Comparison of ENCODE assay signal across 20 cellular contexts in genomic region chr10:30709229-30709628, GRCh38.
A peak's percentile ranks its signal among the peaks of the same experiment; 100 is the strongest.
DNase-seq lines count a peak whose midpoint lies in the region; ATAC-seq and TF ChIP-seq lines count a peak whose summit lies in the region.
"Had no signal": no experiment of that assay in that cellular context is flagged by ENCODE, and none has a peak within 500 bp of the region (broad histone marks: within the 10 kb centered on the region; RNA-seq: fewer than 3 reads in every experiment).

No MANE protein-coding gene starts in this region.

- H3K27ac ChIP-seq in uterus (no peak overlapping the region), gastroesophageal sphincter (no peak overlapping the region)
- H3K27ac ChIP-seq: 22Rv1, breast epithelium, skin epidermis, upper lobe of left lung had no signal

- H3K27ac Mint-ChIP-seq in WTC11, result no peak overlapping the region; the same call in 1 of the 2 replicates
- H3K27ac Mint-ChIP-seq: dendritic cell treated with granulocyte-macrophage colony-stimulating factor and Interleukin-4, amounts not matched to agents 40 ng/mL and 50 ng/mL, for 4 days had no signal

- intact Hi-C loops in uterus (cut with DNase I; ENCODE audit: low total_unique reads), result no loop called here

- H3K36me3 Mint-ChIP-seq in WTC11, result peaks cover 18% of the 10 kb centered on the region

- POLR2A ChIA-PET in WTC11 (lab: Charles Lee), result no interaction called here

- H3K27me3 ChIP-seq in kidney epithelial cell (ENCODE audit: control insufficient read depth, insufficient read depth, low read length) (no peaks in the 10 kb centered on the region), uterus (no peaks in the 10 kb centered on the region), gastroesophageal sphincter (peaks cover 7% of the 10 kb centered on the region)
- H3K27me3 ChIP-seq: breast epithelium, upper lobe of left lung had no signal

- H3K27me3 Mint-ChIP-seq in WTC11 (ENCODE audit: low read depth), result peaks cover 4% of the 10 kb centered on the region; the same call in 1 of the 2 replicates
- H3K27me3 Mint-ChIP-seq: stimulated activated naive CD8-positive, alpha-beta T cell treated with anti-CD3 and anti-CD28 coated beads, Interleukin-15, amount 100 ng/mL, for 72 hours had no signal

- peaks cover 14% of the 10 kb centered on the region for H3K9me3 Mint-ChIP-seq in WTC11

- TF ChIP-seq POLR2A in uterus (IDR thresholded peaks at IDR 0.05), result no peak
- no peak for TF ChIP-seq POLR2A in gastroesophageal sphincter (IDR thresholded peaks at IDR 0.05)

- 92% methylated on average over 8 of the region's 10 CpGs; no CpG with 5 or more reads in 1 of the 2 donors for WGBS in gastroesophageal sphincter (ENCODE audit: low coverage in 1 of 2), 2 donors

- no peaks in the 10 kb centered on the region for H3K36me3 ChIP-seq in kidney epithelial cell (ENCODE audit: control insufficient read depth, insufficient read depth, low read length)
- H3K36me3 ChIP-seq in uterus, result no peaks in the 10 kb centered on the region
- no peaks in the 10 kb centered on the region for H3K36me3 ChIP-seq in gastroesophageal sphincter
- H3K36me3 ChIP-seq: breast epithelium, upper lobe of left lung had no signal

- TF ChIP-seq EP300 in gastroesophageal sphincter (IDR thresholded peaks at IDR 0.05), result no peak

- H3K9me3 ChIP-seq in uterus, result no peaks in the 10 kb centered on the region
- peaks cover 0 to 8% (median 0%) of the 10 kb centered on the region in 3 donors for H3K9me3 ChIP-seq in gastroesophageal sphincter
- H3K9me3 ChIP-seq: breast epithelium had no signal

- CTCF ChIA-PET in WTC11 (lab: Charles Lee), result interaction anchor here (0.6 to 2.1 kb wide), 11 partner anchors 10 to 844 kb away, joined by 3 to 14 read pairs (median 6); no protein-coding TSS in a partner anchor

- H3K4me3 ChIP-seq in kidney epithelial cell (ENCODE audit: low read depth, low read length) (no peak overlapping the region), uterus (no peak overlapping the region), gastroesophageal sphincter (no peak overlapping the region)
- H3K4me3 ChIP-seq: breast epithelium, skin epidermis, upper lobe of left lung had no signal

- H3K4me3 Mint-ChIP-seq in WTC11, result no peak overlapping the region
- H3K4me3 Mint-ChIP-seq: dendritic cell treated with granulocyte-macrophage colony-stimulating factor and Interleukin-4, amounts not matched to agents 40 ng/mL and 50 ng/mL, for 4 days; stimulated activated naive CD8-positive, alpha-beta T cell treated with anti-CD3 and anti-CD28 coated beads, Interleukin-15, amount 100 ng/mL, for 72 hours had no signal

- H3K4me1 ChIP-seq in uterus (no peaks in the 10 kb centered on the region), gastroesophageal sphincter (no peaks in the 10 kb centered on the region)
- H3K4me1 ChIP-seq: breast epithelium, upper lobe of left lung had no signal

- TF ChIP-seq CTCF in GM12873 (IDR thresholded peaks at IDR 0.05; ENCODE audit: insufficient read depth, low read depth, low read length, missing control alignments), result peak; percentile 40
- no peak for TF ChIP-seq CTCF in WTC11 (IDR thresholded peaks at IDR 0.05)
- TF ChIP-seq CTCF in kidney epithelial cell (IDR thresholded peaks at IDR 0.05; ENCODE audit: insufficient read depth, low read length, poor library complexity, severe bottlenecking), result peak; percentile 6
- no peak for TF ChIP-seq CTCF in uterus (IDR thresholded peaks at IDR 0.05)
- no peak for TF ChIP-seq CTCF in gastroesophageal sphincter (IDR thresholded peaks at IDR 0.05)

- peaks cover 28% of the 10 kb centered on the region for H3K4me1 Mint-ChIP-seq in WTC11

- DNase-seq in DMS53 (lab: John Stamatoyannopoulos, UW), result peak; percentile 10
- DNase-seq in DMS53 treated with DMSO at 0.1 percent for 48 hours (lab: John Stamatoyannopoulos, UW; ENCODE audit: unreplicated experiment), result no peak
- DNase-seq in WTC11 (ENCODE audit: low spot score), result no peak
- no peak for DNase-seq in kidney epithelial cell (ENCODE audit: low read depth)
- no peak for DNase-seq in uterus
- DNase-seq in hypothalamus (lab: John Stamatoyannopoulos, UW), result no peak
- DNase-seq: foreskin melanocyte; left cardiac atrium; NCI-H526; SIG-M5; stimulated activated CD4-positive, alpha-beta T cell treated with anti-CD3 and anti-CD28 coated beads, Interleukin-2, amount 100 ng/mL, for 48 hours; stimulated activated naive CD8-positive, alpha-beta T cell treated with anti-CD3 and anti-CD28 coated beads, Interleukin-15, amount 100 ng/mL, for 72 hours; T-helper 1 cell; upper lobe of left lung had no signal

- ATAC-seq in WTC11, result peak; percentile 76
- no peak for ATAC-seq in gastroesophageal sphincter
- ATAC-seq: left cardiac atrium; stimulated activated naive CD8-positive, alpha-beta T cell treated with anti-CD3 and anti-CD28 coated beads, Interleukin-15, amount 100 ng/mL, for 72 hours had no signal

TF ChIP-seq in WTC11, 78 proteins besides CTCF, POLR2A, EP300 and RAD21:
- no peak for TF ChIP-seq ATF3 (CRISPR knock-in tag; conservative IDR thresholded peaks at IDR 0.05)
- no peak for TF ChIP-seq FOXK1 (CRISPR knock-in tag; IDR thresholded peaks at IDR 0.05)
- no peak for TF ChIP-seq MYBL2 (CRISPR knock-in tag; IDR thresholded peaks at IDR 0.05)
- TF ChIP-seq OVOL2 (CRISPR knock-in tag; IDR thresholded peaks at IDR 0.05; ENCODE audit: borderline replicate concordance), result no peak
- no peak for TF ChIP-seq ATF6 (CRISPR knock-in tag; IDR thresholded peaks at IDR 0.05)
- TF ChIP-seq ZNF263 (CRISPR knock-in tag; IDR thresholded peaks at IDR 0.05; ENCODE audit: low read depth), result no peak
TF ChIP-seq in WTC11: peak in this region for 0.

Comparison
In these comparisons a context has a peak if more than half of its experiments do, and no peak if none do; other contexts are left out.
1. CTCF ChIP-seq: peak in GM12873 (single experiment) and kidney epithelial cell (single experiment); none in WTC11 (single experiment), uterus (0 of 4) and gastroesophageal sphincter (0 of 4).